Comparison of ENCODE assay signal across 1 cellular context in genomic region chr11:45771942-45772522, GRCh38.
TF ChIP-seq lines count a peak whose summit lies in the region.

No MANE protein-coding gene starts in this region.

TF ChIP-seq in K562, 482 proteins besides CTCF, POLR2A, EP300 and RAD21 (continued from another document and continues in another):
- TF ChIP-seq, protein P1, sequence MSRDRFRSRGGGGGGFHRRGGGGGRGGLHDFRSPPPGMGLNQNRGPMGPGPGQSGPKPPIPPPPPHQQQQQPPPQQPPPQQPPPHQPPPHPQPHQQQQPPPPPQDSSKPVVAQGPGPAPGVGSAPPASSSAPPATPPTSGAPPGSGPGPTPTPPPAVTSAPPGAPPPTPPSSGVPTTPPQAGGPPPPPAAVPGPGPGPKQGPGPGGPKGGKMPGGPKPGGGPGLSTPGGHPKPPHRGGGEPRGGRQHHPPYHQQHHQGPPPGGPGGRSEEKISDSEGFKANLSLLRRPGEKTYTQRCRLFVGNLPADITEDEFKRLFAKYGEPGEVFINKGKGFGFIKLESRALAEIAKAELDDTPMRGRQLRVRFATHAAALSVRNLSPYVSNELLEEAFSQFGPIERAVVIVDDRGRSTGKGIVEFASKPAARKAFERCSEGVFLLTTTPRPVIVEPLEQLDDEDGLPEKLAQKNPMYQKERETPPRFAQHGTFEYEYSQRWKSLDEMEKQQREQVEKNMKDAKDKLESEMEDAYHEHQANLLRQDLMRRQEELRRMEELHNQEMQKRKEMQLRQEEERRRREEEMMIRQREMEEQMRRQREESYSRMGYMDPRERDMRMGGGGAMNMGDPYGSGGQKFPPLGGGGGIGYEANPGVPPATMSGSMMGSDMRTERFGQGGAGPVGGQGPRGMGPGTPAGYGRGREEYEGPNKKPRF (IDR thresholded peaks at IDR 0.05; ENCODE audit: low read depth, low read length): no peak
- TF ChIP-seq, protein P2, sequence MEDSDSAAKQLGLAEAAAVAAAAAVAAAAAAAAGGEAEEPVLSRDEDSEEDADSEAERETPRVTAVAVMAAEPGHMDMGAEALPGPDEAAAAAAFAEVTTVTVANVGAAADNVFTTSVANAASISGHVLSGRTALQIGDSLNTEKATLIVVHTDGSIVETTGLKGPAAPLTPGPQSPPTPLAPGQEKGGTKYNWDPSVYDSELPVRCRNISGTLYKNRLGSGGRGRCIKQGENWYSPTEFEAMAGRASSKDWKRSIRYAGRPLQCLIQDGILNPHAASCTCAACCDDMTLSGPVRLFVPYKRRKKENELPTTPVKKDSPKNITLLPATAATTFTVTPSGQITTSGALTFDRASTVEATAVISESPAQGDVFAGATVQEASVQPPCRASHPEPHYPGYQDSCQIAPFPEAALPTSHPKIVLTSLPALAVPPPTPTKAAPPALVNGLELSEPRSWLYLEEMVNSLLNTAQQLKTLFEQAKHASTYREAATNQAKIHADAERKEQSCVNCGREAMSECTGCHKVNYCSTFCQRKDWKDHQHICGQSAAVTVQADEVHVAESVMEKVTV (CRISPR knock-in tag; IDR thresholded peaks at IDR 0.05): peak; percentile 80
- TF ChIP-seq MTA1 (IDR thresholded peaks at IDR 0.05; ENCODE audit: borderline replicate concordance) (no peak), CXXC5 (CRISPR knock-in tag; IDR thresholded peaks at IDR 0.05) (peak; percentile 26; the same call in 1 of the 2 replicates), SAFB2 (IDR thresholded peaks at IDR 0.05; ENCODE audit: borderline replicate concordance, low read depth, low read length, severe bottlenecking) (no peak), THRAP3 (IDR thresholded peaks at IDR 0.05; ENCODE audit: borderline replicate concordance) (no peak), ZNF436 (CRISPR knock-in tag; IDR thresholded peaks at IDR 0.05) (no peak), BCOR (IDR thresholded peaks at IDR 0.05) (0 out of 2 replicates have a peak, but pooled peaks have one; percentile 25), YY1 (IDR thresholded peaks at IDR 0.05; ENCODE audit: borderline replicate concordance in 1 of 3, control insufficient read depth in 1 of 3, extremely low read depth in 1 of 3, insufficient read depth in 3 of 3, insufficient read length in 1 of 3, insufficient replicate concordance in 2 of 3, low read depth in 1 of 3, low read length in 2 of 3) (peak in 2 of 3 experiments; percentile 10 to 33), HNRNPL (IDR thresholded peaks at IDR 0.05; ENCODE audit: low read depth, low read length) (no peak), CTBP1 (IDR thresholded peaks at IDR 0.05; ENCODE audit: borderline replicate concordance) (0 out of 2 replicates have a peak, but pooled peaks have one; percentile 20), JUND (IDR thresholded peaks at IDR 0.05; ENCODE audit: borderline replicate concordance, low read depth, low read length) (0 out of 2 replicates have a peak, but pooled peaks have one; percentile 17), JUND (tag; IDR thresholded peaks at IDR 0.05; ENCODE audit: borderline replicate concordance, low read depth, low read length) (no peak; the same call in 2 of the 3 replicates), POLR2H (tag; IDR thresholded peaks at IDR 0.05; ENCODE audit: low read depth) (no peak), ZNF384 (IDR thresholded peaks at IDR 0.05; ENCODE audit: low read depth, low read length) (peak; percentile 35; the same call in 1 of the 2 replicates), SUPT5H (IDR thresholded peaks at IDR 0.05) (no peak), SMC3 (conservative IDR thresholded peaks at IDR 0.05; ENCODE audit: insufficient read depth, low read depth, low read length) (peak; percentile 60), DNMT1 (IDR thresholded peaks at IDR 0.05) (no peak), HNRNPLL (IDR thresholded peaks at IDR 0.05; ENCODE audit: low read depth, low read length, poor library complexity, severe bottlenecking) (no peak), ZNF274 (IDR thresholded peaks at IDR 0.05; ENCODE audit: borderline replicate concordance, low read depth, low read length) (no peak), CBX1 (IDR thresholded peaks at IDR 0.05; ENCODE audit: low read depth) (0 out of 2 replicates have a peak, but pooled peaks have one; percentile 40), HSF4 (CRISPR knock-in tag; IDR thresholded peaks at IDR 0.05; ENCODE audit: borderline replicate concordance) (no peak), XRCC5 (IDR thresholded peaks at IDR 0.05; ENCODE audit: low read depth, low read length) (peak; percentile 95), TAL1 (IDR thresholded peaks at IDR 0.05) (no peak), CEBPG (CRISPR knock-in tag; IDR thresholded peaks at IDR 0.05) (no peak), CEBPG (tag; conservative IDR thresholded peaks at IDR 0.05 in 1 of 2, IDR thresholded peaks at IDR 0.05 in 1 of 2) (no peak), CTCFL (IDR thresholded peaks at IDR 0.05; ENCODE audit: borderline replicate concordance, insufficient read depth, low read depth, low read length, poor library complexity, severe bottlenecking) (peak; percentile 12), GABPB1 (CRISPR knock-in tag; IDR thresholded peaks at IDR 0.05) (peak; percentile 64), RCOR1 (IDR thresholded peaks at IDR 0.05; ENCODE audit: borderline replicate concordance in 1 of 2, low read depth in 2 of 2, low read length in 2 of 2) (peak in 1 of 2 experiments; percentile 44; a peak in 1 of 4 replicates), LCOR (CRISPR knock-in tag; IDR thresholded peaks at IDR 0.05) (0 out of 2 replicates have a peak, but pooled peaks have one; percentile 34), STAT5B (CRISPR knock-in tag; IDR thresholded peaks at IDR 0.05) (no peak), CBX5 (IDR thresholded peaks at IDR 0.05; ENCODE audit: borderline replicate concordance, low read depth) (no peak), ZNF3 (CRISPR knock-in tag; IDR thresholded peaks at IDR 0.05) (no peak), GABPA (tag; conservative IDR thresholded peaks at IDR 0.05; ENCODE audit: low read depth) (no peak), PBX2 (CRISPR knock-in tag; IDR thresholded peaks at IDR 0.05; ENCODE audit: low read depth) (no peak), PBX2 (tag; conservative IDR thresholded peaks at IDR 0.05; ENCODE audit: low read depth) (no peak), HDGF (IDR thresholded peaks at IDR 0.05) (no peak), MYC (IDR thresholded peaks at IDR 0.05; ENCODE audit: low read depth, low read length) (0 out of 2 replicates have a peak, but pooled peaks have one; percentile 18), MYC (CRISPR knock-in tag; IDR thresholded peaks at IDR 0.05; ENCODE audit: borderline replicate concordance, low read depth) (no peak), ZMIZ1 (IDR thresholded peaks at IDR 0.05; ENCODE audit: low read depth in 2 of 2, low read length in 2 of 2) (0 out of 4 replicates have a peak, but pooled peaks of 1 of the 2 experiments have one; percentile 46), NELFE (IDR thresholded peaks at IDR 0.05; ENCODE audit: insufficient read depth, insufficient read length) (no peak), SLC30A9 (CRISPR knock-in tag; IDR thresholded peaks at IDR 0.05) (no peak), ETV5 (CRISPR knock-in tag; IDR thresholded peaks at IDR 0.05; ENCODE audit: low read depth) (0 out of 2 replicates have a peak, but pooled peaks have one; percentile 38), HCFC1 (IDR thresholded peaks at IDR 0.05; ENCODE audit: low read depth, low read length) (0 out of 2 replicates have a peak, but pooled peaks have one; percentile 16)
- TF ChIP-seq, protein P3, sequence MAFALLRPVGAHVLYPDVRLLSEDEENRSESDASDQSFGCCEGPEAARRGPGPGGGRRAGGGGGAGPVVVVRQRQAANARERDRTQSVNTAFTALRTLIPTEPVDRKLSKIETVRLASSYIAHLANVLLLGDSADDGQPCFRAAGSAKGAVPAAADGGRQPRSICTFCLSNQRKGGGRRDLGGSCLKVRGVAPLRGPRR (CRISPR knock-in tag; IDR thresholded peaks at IDR 0.05): no peak
- TF ChIP-seq, protein P4, sequence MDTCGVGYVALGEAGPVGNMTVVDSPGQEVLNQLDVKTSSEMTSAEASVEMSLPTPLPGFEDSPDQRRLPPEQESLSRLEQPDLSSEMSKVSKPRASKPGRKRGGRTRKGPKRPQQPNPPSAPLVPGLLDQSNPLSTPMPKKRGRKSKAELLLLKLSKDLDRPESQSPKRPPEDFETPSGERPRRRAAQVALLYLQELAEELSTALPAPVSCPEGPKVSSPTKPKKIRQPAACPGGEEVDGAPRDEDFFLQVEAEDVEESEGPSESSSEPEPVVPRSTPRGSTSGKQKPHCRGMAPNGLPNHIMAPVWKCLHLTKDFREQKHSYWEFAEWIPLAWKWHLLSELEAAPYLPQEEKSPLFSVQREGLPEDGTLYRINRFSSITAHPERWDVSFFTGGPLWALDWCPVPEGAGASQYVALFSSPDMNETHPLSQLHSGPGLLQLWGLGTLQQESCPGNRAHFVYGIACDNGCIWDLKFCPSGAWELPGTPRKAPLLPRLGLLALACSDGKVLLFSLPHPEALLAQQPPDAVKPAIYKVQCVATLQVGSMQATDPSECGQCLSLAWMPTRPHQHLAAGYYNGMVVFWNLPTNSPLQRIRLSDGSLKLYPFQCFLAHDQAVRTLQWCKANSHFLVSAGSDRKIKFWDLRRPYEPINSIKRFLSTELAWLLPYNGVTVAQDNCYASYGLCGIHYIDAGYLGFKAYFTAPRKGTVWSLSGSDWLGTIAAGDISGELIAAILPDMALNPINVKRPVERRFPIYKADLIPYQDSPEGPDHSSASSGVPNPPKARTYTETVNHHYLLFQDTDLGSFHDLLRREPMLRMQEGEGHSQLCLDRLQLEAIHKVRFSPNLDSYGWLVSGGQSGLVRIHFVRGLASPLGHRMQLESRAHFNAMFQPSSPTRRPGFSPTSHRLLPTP (IDR thresholded peaks at IDR 0.05; ENCODE audit: borderline replicate concordance, extremely low read depth, insufficient read length): no peak
- TF ChIP-seq, protein P5, sequence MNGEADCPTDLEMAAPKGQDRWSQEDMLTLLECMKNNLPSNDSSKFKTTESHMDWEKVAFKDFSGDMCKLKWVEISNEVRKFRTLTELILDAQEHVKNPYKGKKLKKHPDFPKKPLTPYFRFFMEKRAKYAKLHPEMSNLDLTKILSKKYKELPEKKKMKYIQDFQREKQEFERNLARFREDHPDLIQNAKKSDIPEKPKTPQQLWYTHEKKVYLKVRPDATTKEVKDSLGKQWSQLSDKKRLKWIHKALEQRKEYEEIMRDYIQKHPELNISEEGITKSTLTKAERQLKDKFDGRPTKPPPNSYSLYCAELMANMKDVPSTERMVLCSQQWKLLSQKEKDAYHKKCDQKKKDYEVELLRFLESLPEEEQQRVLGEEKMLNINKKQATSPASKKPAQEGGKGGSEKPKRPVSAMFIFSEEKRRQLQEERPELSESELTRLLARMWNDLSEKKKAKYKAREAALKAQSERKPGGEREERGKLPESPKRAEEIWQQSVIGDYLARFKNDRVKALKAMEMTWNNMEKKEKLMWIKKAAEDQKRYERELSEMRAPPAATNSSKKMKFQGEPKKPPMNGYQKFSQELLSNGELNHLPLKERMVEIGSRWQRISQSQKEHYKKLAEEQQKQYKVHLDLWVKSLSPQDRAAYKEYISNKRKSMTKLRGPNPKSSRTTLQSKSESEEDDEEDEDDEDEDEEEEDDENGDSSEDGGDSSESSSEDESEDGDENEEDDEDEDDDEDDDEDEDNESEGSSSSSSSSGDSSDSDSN (IDR thresholded peaks at IDR 0.05; ENCODE audit: borderline replicate concordance in 1 of 2, low read depth in 2 of 2, low read length in 2 of 2): no peak
